7 cellular contexts compared by ENCODE assay signal in the genomic region with DNA sequence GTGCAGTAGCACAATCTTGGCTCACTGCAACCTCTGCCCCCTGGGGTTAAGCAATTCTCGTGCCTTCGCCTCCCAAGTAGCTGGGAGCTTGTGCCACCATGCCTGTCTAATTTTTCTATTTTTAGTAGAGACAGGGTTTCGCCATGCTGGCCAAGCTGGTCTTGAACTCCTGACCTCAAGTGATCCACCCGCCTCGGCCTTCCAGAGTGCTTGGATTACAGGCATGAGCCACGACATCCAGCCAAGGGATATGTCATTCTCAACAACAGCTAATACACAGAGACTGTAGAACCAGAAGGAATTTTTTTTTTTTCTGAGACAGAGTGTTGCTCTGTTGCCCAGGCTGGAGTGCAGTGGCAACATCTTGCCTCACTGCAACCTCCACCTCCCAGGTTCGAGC. TPM values are rescaled to one million over a fixed set of nuclear protein-coding genes. Genes with fewer than 3 reads are reported as not detected.
"Had no signal": no experiment of that assay in that cellular context is flagged by ENCODE, and none has a peak within 500 bp of the region (broad histone marks: within the 10 kb centered on the region; RNA-seq: fewer than 3 reads in every experiment).

No MANE protein-coding gene starts in this region.

RNA-seq across cellular contexts. Expression of a gene that starts 3.7 kb away (rescaled TPM):
- total RNA-seq: GM23248, H1, H4, H7, H9, HFFc6 had no signal
- polyA plus RNA-seq: GM23248, GM23338 had no signal
